ENCODE assay signal across 35 cellular contexts in the genomic region with DNA sequence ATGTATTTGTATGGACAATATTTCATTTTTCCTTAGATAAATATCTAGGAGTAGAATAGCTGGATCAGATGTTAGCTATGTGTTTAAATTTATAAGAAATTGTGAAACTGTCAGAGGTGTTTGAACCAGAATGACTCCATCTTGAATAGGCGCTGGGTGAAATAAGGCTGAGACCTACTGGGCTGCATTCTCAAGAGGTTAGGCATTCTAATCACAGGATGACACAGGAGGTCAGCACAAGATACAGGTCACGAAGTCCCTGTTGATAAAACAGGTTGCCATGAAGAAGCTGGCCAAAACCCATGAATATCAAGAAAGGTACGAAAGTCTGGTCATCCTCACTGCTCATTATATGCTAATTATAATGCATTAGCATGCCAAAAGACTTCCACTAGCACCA.
"Had no signal": no experiment of that assay in that cellular context is flagged by ENCODE, and none has a peak within 500 bp of the region (broad histone marks: within the 10 kb centered on the region; RNA-seq: fewer than 3 reads in every experiment).

No MANE protein-coding gene starts in this region.

- H3K9ac ChIP-seq: KMS-11 had no signal

- H3K9me3 ChIP-seq: MG63 had no signal

- H3K27me3 ChIP-seq: MG63 had no signal

- H3K4me2 ChIP-seq: KMS-11 had no signal

- DNase-seq: Karpas-422, Kasumi-1, MG63, MM.1S, MV-4-11, NCI-H1048, NCI-H1092, NCI-H1092 treated with DMSO at 0.1 percent for 48 hours, NCI-H1105, NCI-H1105 treated with DMSO at 0.1 percent for 48 hours, NCI-H1417, NCI-H1417 treated with DMSO at 0.1 percent for 48 hours, NCI-H1436, NCI-H1436 treated with DMSO at 0.1 percent for 48 hours, NCI-H146, NCI-H1694, NCI-H1694 treated with DMSO at 0.1 percent for 48 hours, NCI-H187, NCI-H187 treated with DMSO at 0.1 percent for 48 hours, NCI-H1930, NCI-H2029, NCI-H2029 treated with DMSO at 0.1 percent for 48 hours, NCI-H2081, NCI-H2081 treated with DMSO at 0.1 percent for 48 hours, NCI-H2107, NCI-H2171, NCI-H2171 treated with DMSO at 0.1 percent for 48 hours, NCI-H2227 treated with DMSO at 0.1 percent for 48 hours, NCI-H226, NCI-H345, NCI-H446, NCI-H446 treated with DMSO at 0.1 percent for 48 hours, NCI-H510A, NCI-H510A treated with DMSO at 0.1 percent for 48 hours had no signal

- H3K36me3 ChIP-seq: MG63 had no signal

- H3K4me3 ChIP-seq: MG63 had no signal

- H3K27ac ChIP-seq: KMS-11 had no signal
